19 cellular contexts compared by ENCODE assay signal in genomic region chr3:27560484-27561056, GRCh38.
DNase-seq lines count a peak whose midpoint lies in the region; ATAC-seq lines count a peak whose summit lies in the region.
"Had no signal": no experiment of that assay in that cellular context is flagged by ENCODE, and none has a peak within 500 bp of the region (broad histone marks: within the 10 kb centered on the region; RNA-seq: fewer than 3 reads in every experiment).

No MANE protein-coding gene starts in this region.

- H4K91ac ChIP-seq in trophoblast cell (ENCODE audit: low read depth, low read length), result peak overlapping the region; percentile 60

- no CpG with 5 or more reads among the region's 11 CpGs for WGBS in trophoblast cell (ENCODE audit: extremely low coverage, insufficient coverage, insufficient read length)

- H3K36me3 ChIP-seq in SK-N-MC (ENCODE audit: insufficient read depth, low read length), result no peaks in the 10 kb centered on the region
- H3K36me3 ChIP-seq in trophoblast cell (ENCODE audit: control insufficient read depth in 1 of 2, insufficient read depth in 2 of 2, low read length in 2 of 2), result no peaks in the 10 kb centered on the region
- H3K36me3 ChIP-seq: brain microvascular endothelial cell, heart left ventricle, thyroid gland had no signal

- no peak overlapping the region for H2BK5ac ChIP-seq in trophoblast cell (ENCODE audit: low read depth, low read length, poor library complexity)

- no peak overlapping the region for H3K23ac ChIP-seq in trophoblast cell (ENCODE audit: low read length)

- peak; percentile 29 for DNase-seq in GF-D8 (lab: John Stamatoyannopoulos, UW)
- peak; percentile 95 for DNase-seq in MV-4-11 (lab: John Stamatoyannopoulos, UW)
- DNase-seq in SK-N-MC (ENCODE audit: low read depth, low spot score), result peak; percentile 32
- DNase-seq in trophoblast cell, result peak; percentile 25 to 55
- DNase-seq in stimulated activated CD4-positive, alpha-beta T cell treated with anti-CD3 and anti-CD28 coated beads, Interleukin-2, amount 100 ng/mL, for 24 hours, result no peak
- DNase-seq in NCI-H2081 (lab: John Stamatoyannopoulos, UW), result no peak
- no peak for DNase-seq in left cardiac atrium
- DNase-seq: activated CD4-positive, alpha-beta T cell treated with anti-CD3 and anti-CD28 coated beads, Interleukin-2, amount 10 ng/mL, durations not matched to agents 7 days and 5 days; activated effector memory CD4-positive, alpha-beta T cell treated with Interleukin-2 at 50 U/mL for 16 hours; activated naive CD8-positive, alpha-beta T cell treated with anti-CD3 and anti-CD28 coated beads, Interleukin-2, amount 50 U/mL, for 24 hours; COR-L47; endodermal cell; NCI-H1436 treated with DMSO at 0.1 percent for 48 hours; NCI-H774; stimulated activated naive CD4-positive, alpha-beta T cell had no signal

- H3K27ac ChIP-seq in SK-N-MC, result no peak overlapping the region
- H3K27ac ChIP-seq in trophoblast cell (ENCODE audit: low read depth, low read length), result peak overlapping the region; percentile 65
- H3K27ac ChIP-seq: brain microvascular endothelial cell, thyroid gland had no signal

- no peak overlapping the region for H3K18ac ChIP-seq in trophoblast cell (ENCODE audit: low read length)

- H4K12ac ChIP-seq in trophoblast cell (ENCODE audit: low read depth, low read length), result peak overlapping the region; percentile 32

- intact Hi-C loops in left cardiac atrium (cut with DNase I), result no loop called here

- no peaks in the 10 kb centered on the region for H3K27me3 ChIP-seq in trophoblast cell (ENCODE audit: insufficient read depth, low read length)
- H3K27me3 ChIP-seq: brain microvascular endothelial cell, heart left ventricle, thyroid gland had no signal

- H2AK5ac ChIP-seq in trophoblast cell (ENCODE audit: low read length), result peak overlapping the region; percentile 63

- no peaks in the 10 kb centered on the region for H3K9me3 ChIP-seq in SK-N-MC (ENCODE audit: low read depth, low read length)
- no peaks in the 10 kb centered on the region for H3K9me3 ChIP-seq in trophoblast cell (ENCODE audit: insufficient read depth, low read depth, low read length)
- H3K9me3 ChIP-seq: heart left ventricle, thyroid gland had no signal

- no peak overlapping the region for H3K4ac ChIP-seq in trophoblast cell (ENCODE audit: low read depth, low read length)

- ATAC-seq in left cardiac atrium, result no peak
- ATAC-seq: activated naive CD8-positive, alpha-beta T cell treated with anti-CD3 and anti-CD28 coated beads, Interleukin-2, amount 50 U/mL, for 24 hours; HCT116 had no signal

- no peak overlapping the region for H3K14ac ChIP-seq in trophoblast cell (ENCODE audit: low read length)

- no peak overlapping the region for H3K4me2 ChIP-seq in trophoblast cell (ENCODE audit: low read length)

- peak overlapping the region; percentile 76 for H2BK120ac ChIP-seq in trophoblast cell (ENCODE audit: insufficient read depth, low read length, poor library complexity)

- peaks cover 3% of the 10 kb centered on the region for H3K79me1 ChIP-seq in trophoblast cell (ENCODE audit: low read length)

- H2AFZ ChIP-seq in trophoblast cell (ENCODE audit: insufficient read depth, low read length, poor library complexity), result peak overlapping the region; percentile 33

- no peaks in the 10 kb centered on the region for H3K79me2 ChIP-seq in trophoblast cell (ENCODE audit: control insufficient read depth, insufficient read depth, low read length, poor library complexity)

- peak overlapping the region; percentile 86 for H2BK12ac ChIP-seq in trophoblast cell (ENCODE audit: low read length)

- H4K8ac ChIP-seq in trophoblast cell (ENCODE audit: low read depth, low read length), result peak overlapping the region; percentile 75

- peaks cover 5 to 6% of the 10 kb centered on the region in 2 experiments for H3K4me1 ChIP-seq in trophoblast cell (ENCODE audit: control insufficient read depth in 1 of 2, insufficient read depth in 2 of 2, low read length in 2 of 2)
- H3K4me1 ChIP-seq: thyroid gland had no signal

- H3K9ac ChIP-seq in SK-N-MC (ENCODE audit: insufficient read length), result no peak overlapping the region
- no peak overlapping the region for H3K9ac ChIP-seq in trophoblast cell (ENCODE audit: low read length)

- no peak overlapping the region for H3K4me3 ChIP-seq in SK-N-MC
- H3K4me3 ChIP-seq in trophoblast cell (ENCODE audit: low read depth, low read length), result no peak overlapping the region
- H3K4me3 ChIP-seq: heart left ventricle, thyroid gland had no signal

Comparison
In these comparisons a context has a peak if more than half of its experiments do, and no peak if none do; other contexts are left out.
1. DNase-seq: peak in GF-D8 (single experiment), MV-4-11 (single experiment), SK-N-MC (single experiment) and trophoblast cell (2 of 2); none in stimulated activated CD4-positive, alpha-beta T cell treated with anti-CD3 and anti-CD28 coated beads, Interleukin-2, amount 100 ng/mL, for 24 hours (0 of 2), NCI-H2081 (0 of 2) and left cardiac atrium (single experiment).